9 cellular contexts compared by ENCODE assay signal in genomic region chr1:164651378-164651951, GRCh38.
DNase-seq lines count a peak whose midpoint lies in the region; ATAC-seq lines count a peak whose summit lies in the region.
"Had no signal": no experiment of that assay in that cellular context is flagged by ENCODE, and none has a peak within 500 bp of the region (broad histone marks: within the 10 kb centered on the region; RNA-seq: fewer than 3 reads in every experiment).

No MANE protein-coding gene starts in this region.

- peak overlapping the region in 1 of 2 donors; percentile 36 for H3K9ac ChIP-seq in stomach smooth muscle (ENCODE audit: low read length in 2 of 2)

- H3K27me3 Mint-ChIP-seq in activated CD8-positive, alpha-beta memory T cell treated with anti-CD3 and anti-CD28 coated beads, Interleukin-2, amount 10 ng/mL, durations not matched to agents 7 days and 5 days: no peaks in the 10 kb centered on the region

- no peaks in the 10 kb centered on the region for H3K27me3 ChIP-seq in stomach smooth muscle (ENCODE audit: control insufficient read depth in 1 of 2, insufficient read depth in 2 of 2, low read length in 2 of 2)

- H3K27ac ChIP-seq in stomach smooth muscle (ENCODE audit: low read length): peak overlapping the region; percentile 53

- DNase-seq in activated CD8-positive, alpha-beta memory T cell treated with anti-CD3 and anti-CD28 coated beads, Interleukin-2, amount 10 ng/mL, durations not matched to agents 7 days and 5 days: no peak
- DNase-seq in activated CD8-positive, alpha-beta memory T cell treated with anti-CD3 and anti-CD28 coated beads, Interleukin-2, amount 50 U/mL, for 48 hours: no peak
- DNase-seq in amniotic epithelial cell (ENCODE audit: low read depth) (peak; percentile 93), kidney glomerular epithelial cell (lab: John Stamatoyannopoulos, UW) (peak; percentile 52), RKO (ENCODE audit: low spot score) (no peak)

- H3K27ac Mint-ChIP-seq in activated CD8-positive, alpha-beta memory T cell treated with anti-CD3 and anti-CD28 coated beads, Interleukin-2, amount 10 ng/mL, durations not matched to agents 7 days and 5 days: no peak overlapping the region
- H3K27ac Mint-ChIP-seq: B cell had no signal

- no peaks in the 10 kb centered on the region for H3K9me3 Mint-ChIP-seq in activated CD8-positive, alpha-beta memory T cell treated with anti-CD3 and anti-CD28 coated beads, Interleukin-2, amount 10 ng/mL, durations not matched to agents 7 days and 5 days (ENCODE audit: low read depth)

- CTCF ChIA-PET in activated CD8-positive, alpha-beta memory T cell treated with anti-CD3 and anti-CD28 coated beads, Interleukin-2, amount 10 ng/mL, durations not matched to agents 7 days and 5 days (lab: Charles Lee): no interaction called here

- H3K4me3 ChIP-seq in stomach smooth muscle (ENCODE audit: low read length in 2 of 2): peak overlapping the region in 1 of 2 donors; percentile 55

- no peaks in the 10 kb centered on the region for H3K36me3 Mint-ChIP-seq in activated CD8-positive, alpha-beta memory T cell treated with anti-CD3 and anti-CD28 coated beads, Interleukin-2, amount 10 ng/mL, durations not matched to agents 7 days and 5 days

- ATAC-seq in activated CD8-positive, alpha-beta memory T cell treated with anti-CD3 and anti-CD28 coated beads, Interleukin-2, amount 10 ng/mL, durations not matched to agents 7 days and 5 days: peak; percentile 20
- ATAC-seq in GM21737 (IDR thresholded peaks at IDR 0.05; ENCODE audit: unreplicated experiment) (no peak), GM21786 (IDR thresholded peaks at IDR 0.05; ENCODE audit: unreplicated experiment) (no peak)

- peaks cover 41% of the 10 kb centered on the region for H3K4me1 ChIP-seq in stomach smooth muscle (ENCODE audit: control insufficient read depth, insufficient read depth, low read length)

- peaks cover 6% of the 10 kb centered on the region for H3K4me1 Mint-ChIP-seq in activated CD8-positive, alpha-beta memory T cell treated with anti-CD3 and anti-CD28 coated beads, Interleukin-2, amount 10 ng/mL, durations not matched to agents 7 days and 5 days

- no peak overlapping the region for H3K4me3 Mint-ChIP-seq in activated CD8-positive, alpha-beta memory T cell treated with anti-CD3 and anti-CD28 coated beads, Interleukin-2, amount 10 ng/mL, durations not matched to agents 7 days and 5 days
- H3K4me3 Mint-ChIP-seq: B cell had no signal

- no peaks in the 10 kb centered on the region for H3K9me3 ChIP-seq in stomach smooth muscle (ENCODE audit: control insufficient read depth in 2 of 2, low read length in 2 of 2)

- H3K36me3 ChIP-seq in stomach smooth muscle (ENCODE audit: control insufficient read depth in 2 of 2, insufficient read depth in 2 of 2, low read length in 2 of 2): no peaks in the 10 kb centered on the region

Comparison
In these comparisons a context has a peak if more than half of its experiments do, and no peak if none do; other contexts are left out.
1. DNase-seq: peak in amniotic epithelial cell (single experiment) and kidney glomerular epithelial cell (single experiment); none in activated CD8-positive, alpha-beta memory T cell treated with anti-CD3 and anti-CD28 coated beads, Interleukin-2, amount 10 ng/mL, durations not matched to agents 7 days and 5 days (single experiment), activated CD8-positive, alpha-beta memory T cell treated with anti-CD3 and anti-CD28 coated beads, Interleukin-2, amount 50 U/mL, for 48 hours (single experiment) and RKO (single experiment).